11 cellular contexts compared by ENCODE assay signal in genomic region chr3:11544413-11545181, GRCh38.
A peak's percentile ranks its signal among the peaks of the same experiment; 100 is the strongest.
DNase-seq lines count a peak whose midpoint lies in the region; ATAC-seq and TF ChIP-seq lines count a peak whose summit lies in the region.
"Had no signal": no experiment of that assay in that cellular context is flagged by ENCODE, and none has a peak within 500 bp of the region (broad histone marks: within the 10 kb centered on the region; RNA-seq: fewer than 3 reads in every experiment).

No MANE protein-coding gene starts in this region.

- H3K27me3 ChIP-seq in AG04450 (ENCODE audit: control insufficient read depth, insufficient read depth, low read length), result no peaks in the 10 kb centered on the region
- H3K27me3 ChIP-seq in HAP-1 (ENCODE audit: low read depth), result no peaks in the 10 kb centered on the region

- H3K27ac Mint-ChIP-seq in dendritic cell treated with granulocyte-macrophage colony-stimulating factor and Interleukin-4, amounts not matched to agents 40 ng/mL and 50 ng/mL, for 4 days, result peak overlapping the region; percentile 67
- no peak overlapping the region for H3K27ac Mint-ChIP-seq in activated CD8-positive, alpha-beta memory T cell treated with anti-CD3 and anti-CD28 coated beads, Interleukin-2, amount 10 ng/mL, durations not matched to agents 7 days and 5 days
- H3K27ac Mint-ChIP-seq: activated T-cell treated with anti-CD3 and anti-CD28 coated beads, Interleukin-2, amount 50 U/mL, for 72 hours; T-cell had no signal

- no peaks in the 10 kb centered on the region for H3K27me3 Mint-ChIP-seq in dendritic cell treated with granulocyte-macrophage colony-stimulating factor and Interleukin-4, amounts not matched to agents 40 ng/mL and 50 ng/mL, for 4 days
- H3K27me3 Mint-ChIP-seq in activated CD8-positive, alpha-beta memory T cell treated with anti-CD3 and anti-CD28 coated beads, Interleukin-2, amount 10 ng/mL, durations not matched to agents 7 days and 5 days, result no peaks in the 10 kb centered on the region
- H3K27me3 Mint-ChIP-seq: T-cell had no signal

- H3K9me3 ChIP-seq in AG04450 (ENCODE audit: control insufficient read depth, insufficient read depth, low read length) (no peaks in the 10 kb centered on the region; the same call in 1 of the 2 replicates), HAP-1 (no peaks in the 10 kb centered on the region)

- H3K27ac ChIP-seq in AG04450 (ENCODE audit: low read depth, low read length), result peak overlapping the region; percentile 11

- H3K4me3 ChIP-seq in AG04450 (ENCODE audit: low read depth, low read length) (no peak overlapping the region), HAP-1 (no peak overlapping the region)

- H3K4me1 ChIP-seq in HAP-1, result no peaks in the 10 kb centered on the region

- peaks cover 63% of the 10 kb centered on the region for H3K4me1 Mint-ChIP-seq in dendritic cell treated with granulocyte-macrophage colony-stimulating factor and Interleukin-4, amounts not matched to agents 40 ng/mL and 50 ng/mL, for 4 days (ENCODE audit: low read depth)
- no peaks in the 10 kb centered on the region for H3K4me1 Mint-ChIP-seq in activated CD8-positive, alpha-beta memory T cell treated with anti-CD3 and anti-CD28 coated beads, Interleukin-2, amount 10 ng/mL, durations not matched to agents 7 days and 5 days
- H3K4me1 Mint-ChIP-seq: T-cell had no signal

- H3K36me3 Mint-ChIP-seq in dendritic cell treated with granulocyte-macrophage colony-stimulating factor and Interleukin-4, amounts not matched to agents 40 ng/mL and 50 ng/mL, for 4 days (ENCODE audit: low read depth), result peaks cover 34% of the 10 kb centered on the region
- peaks cover 1% of the 10 kb centered on the region for H3K36me3 Mint-ChIP-seq in activated CD8-positive, alpha-beta memory T cell treated with anti-CD3 and anti-CD28 coated beads, Interleukin-2, amount 10 ng/mL, durations not matched to agents 7 days and 5 days

- no peak for TF ChIP-seq POLR2A in GM18505 (IDR thresholded peaks at IDR 0.05; ENCODE audit: borderline replicate concordance, extremely low read depth, insufficient read depth, insufficient read length)

- in situ Hi-C loops in HAP-1 (cut with MboI; ENCODE audit: low sequenced_read_pairs), result no loop called here

- H3K4me3 Mint-ChIP-seq in dendritic cell treated with granulocyte-macrophage colony-stimulating factor and Interleukin-4, amounts not matched to agents 40 ng/mL and 50 ng/mL, for 4 days, result no peak overlapping the region
- no peak overlapping the region for H3K4me3 Mint-ChIP-seq in activated CD8-positive, alpha-beta memory T cell treated with anti-CD3 and anti-CD28 coated beads, Interleukin-2, amount 10 ng/mL, durations not matched to agents 7 days and 5 days
- H3K4me3 Mint-ChIP-seq: activated T-cell treated with anti-CD3 and anti-CD28 coated beads, Interleukin-2, amount 50 U/mL, for 72 hours; T-cell had no signal

- POLR2A ChIA-PET in AG04450 (lab: Yijun Ruan, JAX), result interaction anchor here (1.1 kb wide), 1 partner anchor 14 kb away, joined by 3 read pairs; no protein-coding TSS in a partner anchor

- CTCF ChIA-PET in AG04450 (lab: Charles Lee), result no interaction called here
- CTCF ChIA-PET in activated CD8-positive, alpha-beta memory T cell treated with anti-CD3 and anti-CD28 coated beads, Interleukin-2, amount 10 ng/mL, durations not matched to agents 7 days and 5 days (lab: Charles Lee), result no interaction called here

- intact Hi-C loops in dendritic cell treated with granulocyte-macrophage colony-stimulating factor and Interleukin-4, amounts not matched to agents 40 ng/mL and 50 ng/mL, for 4 days (cut with micrococcal nuclease), result no loop called here

- ATAC-seq in activated CD8-positive, alpha-beta memory T cell treated with anti-CD3 and anti-CD28 coated beads, Interleukin-2, amount 10 ng/mL, durations not matched to agents 7 days and 5 days, result no peak
- ATAC-seq in GM18505 (IDR thresholded peaks at IDR 0.05; ENCODE audit: unreplicated experiment), result no peak
- ATAC-seq: T-cell had no signal

- peaks cover 12% of the 10 kb centered on the region for H3K9me3 Mint-ChIP-seq in dendritic cell treated with granulocyte-macrophage colony-stimulating factor and Interleukin-4, amounts not matched to agents 40 ng/mL and 50 ng/mL, for 4 days
- no peaks in the 10 kb centered on the region for H3K9me3 Mint-ChIP-seq in activated CD8-positive, alpha-beta memory T cell treated with anti-CD3 and anti-CD28 coated beads, Interleukin-2, amount 10 ng/mL, durations not matched to agents 7 days and 5 days (ENCODE audit: low read depth)
- H3K9me3 Mint-ChIP-seq: T-cell had no signal

- DNase-seq in AG04450 (ENCODE audit: low read depth, low spot score) (no peak), MV-4-11 (lab: John Stamatoyannopoulos, UW) (peak; percentile 49), myocyte (ENCODE audit: low read depth) (peak; percentile 94), NCI-H510A (lab: John Stamatoyannopoulos, UW) (no peak), HAP-1 (ENCODE audit: low spot score in 2 of 2) (no peak)
- DNase-seq in activated CD8-positive, alpha-beta memory T cell treated with anti-CD3 and anti-CD28 coated beads, Interleukin-2, amount 10 ng/mL, durations not matched to agents 7 days and 5 days, result no peak
- DNase-seq: activated T-cell treated with anti-CD3 and anti-CD28 coated beads, Interleukin-2, amount 50 U/mL, for 72 hours; NCI-H2029 had no signal

- TF ChIP-seq CTCF in AG04450 (IDR thresholded peaks at IDR 0.05; ENCODE audit: low read depth, low read length), result no peak

- no peaks in the 10 kb centered on the region for H3K36me3 ChIP-seq in HAP-1 (replicated peaks)

Comparison
In these comparisons a context has a peak if more than half of its experiments do, and no peak if none do; other contexts are left out.
1. DNase-seq: peak in MV-4-11 (single experiment) and myocyte (single experiment); none in AG04450 (single experiment), NCI-H510A (single experiment), activated CD8-positive, alpha-beta memory T cell treated with anti-CD3 and anti-CD28 coated beads, Interleukin-2, amount 10 ng/mL, durations not matched to agents 7 days and 5 days (single experiment) and HAP-1 (0 of 2).